ENCODE assay signal across 8 cellular contexts in the genomic region with DNA sequence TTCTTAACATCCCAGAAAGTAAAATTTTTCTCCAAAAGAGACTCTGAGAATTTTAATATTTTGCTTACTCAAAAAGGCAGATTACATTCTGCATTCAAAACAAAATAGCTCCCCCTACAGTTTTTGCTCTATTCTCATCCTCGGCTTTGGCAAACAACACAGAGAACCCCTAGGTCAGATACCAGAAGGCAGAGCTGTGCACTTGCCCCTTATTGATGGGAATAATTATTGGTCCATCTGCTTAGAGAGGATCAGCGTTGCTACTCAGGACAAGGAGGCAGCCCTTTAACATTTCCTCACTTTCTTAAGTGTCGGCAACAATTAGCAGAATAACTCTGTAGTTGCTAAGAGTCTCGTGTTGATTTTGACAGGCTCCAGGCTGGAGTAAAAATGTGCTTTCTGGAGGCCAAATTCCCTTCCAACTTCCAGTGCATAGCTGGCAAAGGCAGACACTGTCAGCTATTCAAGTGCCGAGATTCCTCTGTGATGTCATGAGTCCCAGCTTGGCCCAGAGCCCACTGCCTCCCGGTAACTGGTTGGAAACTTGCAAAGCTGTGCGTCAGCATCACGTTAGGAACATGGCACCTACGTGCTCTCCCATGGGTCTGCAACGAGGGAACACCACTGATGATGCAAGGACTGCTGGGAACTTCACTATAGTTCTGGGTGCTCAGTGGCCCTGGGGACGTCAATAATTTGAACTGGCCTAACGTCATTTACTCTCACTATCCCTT.
A peak's percentile ranks its signal among the peaks of the same experiment; 100 is the strongest.
DNase-seq lines count a peak whose midpoint lies in the region; ATAC-seq and TF ChIP-seq lines count a peak whose summit lies in the region.

No MANE protein-coding gene starts in this region.

- WGBS in spleen, 5 donors, result 52 to 70% (median 61%) methylated on average over 11 to 12 of the region's 12 CpGs

- H3K9me3 ChIP-seq in PC-9 (ENCODE audit: insufficient read depth, low read depth), result no peaks in the 10 kb centered on the region
- H3K9me3 ChIP-seq in osteoblast (ENCODE audit: low read depth, low read length), result no peaks in the 10 kb centered on the region
- H3K9me3 ChIP-seq in spleen, result peaks cover 0 to 8% (median 0%) of the 10 kb centered on the region in 8 donors

- H3K79me2 ChIP-seq in PC-9 (ENCODE audit: low read depth) (no peaks in the 10 kb centered on the region), osteoblast (ENCODE audit: insufficient read depth, low read length) (no peaks in the 10 kb centered on the region)

- intact Hi-C loops in PC-9 (cut with micrococcal nuclease; ENCODE audit: unreplicated experiment), result loop anchor here (5.0 to 10.0 kb wide), 2 partner anchors 486 to 638 kb away; a partner anchor contains a TSS
- intact Hi-C loops in spleen (cut with DNase I; ENCODE audit: low total_unique reads), result loop anchor here (10.0 kb wide), 1 partner anchor 486 kb away; a partner anchor contains a TSS

- no peaks in the 10 kb centered on the region for H3K27me3 ChIP-seq in PC-9 (ENCODE audit: insufficient read depth, low read depth)
- no peaks in the 10 kb centered on the region for H3K27me3 ChIP-seq in osteoblast (ENCODE audit: insufficient read depth, low read length)
- no peaks in the 10 kb centered on the region for H3K27me3 ChIP-seq in spleen (replicated peaks in 1 of 7)

- H3K36me3 ChIP-seq in PC-9 (ENCODE audit: low read depth) (no peaks in the 10 kb centered on the region), osteoblast (ENCODE audit: insufficient read depth, low read length) (no peaks in the 10 kb centered on the region), spleen (no peaks in the 10 kb centered on the region)

- H3K4me1 ChIP-seq in PC-9 (replicated peaks; ENCODE audit: insufficient read depth), result no peaks in the 10 kb centered on the region
- H3K4me1 ChIP-seq in osteoblast (ENCODE audit: insufficient read depth, low read length), result no peaks in the 10 kb centered on the region
- peaks cover 0 to 23% (median 6%) of the 10 kb centered on the region in 6 donors for H3K4me1 ChIP-seq in spleen

- H4K20me1 ChIP-seq in PC-9 (ENCODE audit: insufficient read depth) (no peaks in the 10 kb centered on the region), osteoblast (ENCODE audit: insufficient read depth, low read length) (no peaks in the 10 kb centered on the region)

- no peaks in the 10 kb centered on the region for H3F3A ChIP-seq in PC-9 (ENCODE audit: insufficient read depth, low read depth)

- TF ChIP-seq CTCF in PC-9 (conservative IDR thresholded peaks at IDR 0.05), result peak; percentile 52
- TF ChIP-seq CTCF in osteoblast (IDR thresholded peaks at IDR 0.05; ENCODE audit: extremely low read depth, low read depth, low read length), result peak; percentile 35
- TF ChIP-seq CTCF in spleen (IDR thresholded peaks at IDR 0.05 in 8 of 11, conservative IDR thresholded peaks at IDR 0.05 in 3 of 11), result peak in 5 of 11 experiments; percentile 31 to 52 (median 40)

- ATAC-seq in HG03039 (IDR thresholded peaks at IDR 0.05; ENCODE audit: unreplicated experiment), result no peak

- H3K4me3 ChIP-seq in PC-9 (no peak overlapping the region), osteoblast (ENCODE audit: insufficient read depth, low read length) (no peak overlapping the region), spleen (no peak overlapping the region)

- POLR2A ChIA-PET in PC-9 (lab: Charles Lee; ENCODE audit: unreplicated experiment), result no interaction called here

- CTCF ChIA-PET in PC-9 (lab: Charles Lee), result interaction anchor here (0.5 to 0.6 kb wide), 3 partner anchors 195 to 266 kb away, joined by 3 to 8 read pairs (median 4); no protein-coding TSS in a partner anchor

- no peak overlapping the region for H2AFZ ChIP-seq in PC-9
- no peak overlapping the region for H2AFZ ChIP-seq in osteoblast (ENCODE audit: low read length)

- no TSS peak for BruUV-seq in PC-9 (replicated peaks; lab: Mats Ljungman, UMichigan)

- no peak overlapping the region for H3K27ac ChIP-seq in PC-9
- H3K27ac ChIP-seq in osteoblast (ENCODE audit: low read depth, low read length), result no peak overlapping the region
- peak overlapping the region in 2 of 8 donors; percentile 29 to 42 for H3K27ac ChIP-seq in spleen

- no peaks in the 10 kb centered on the region for H3K9me2 ChIP-seq in PC-9 (ENCODE audit: insufficient read depth)

- no peak for TF ChIP-seq POLR2A in spleen (IDR thresholded peaks at IDR 0.05)

- H3K4me2 ChIP-seq in PC-9 (no peak overlapping the region), osteoblast (ENCODE audit: insufficient read depth, low read length) (no peak overlapping the region)

- DNase-seq in D341Med (ENCODE audit: low spot score) (peak; percentile 63), PC-9 (no peak), fibroblast of the conjunctiva (ENCODE audit: low read depth) (peak; percentile 41), osteoblast (ENCODE audit: insufficient read length, low spot score, missing footprints) (no peak), DMS114 treated with DMSO at 0.1 percent for 48 hours (lab: John Stamatoyannopoulos, UW; ENCODE audit: unreplicated experiment) (no peak), spleen (no peak)
- DNase-seq in activated naive CD4-positive, alpha-beta T cell treated with anti-CD3 and anti-CD28 coated beads, Interleukin-2, amount 50 U/mL, for 16 hours, result no peak

Comparison
In these comparisons a context has a peak if more than half of its experiments do, and no peak if none do; other contexts are left out.
1. DNase-seq: peak in D341Med (single experiment) and fibroblast of the conjunctiva (single experiment); none in PC-9 (0 of 2), osteoblast (single experiment), DMS114 treated with DMSO at 0.1 percent for 48 hours (single experiment), spleen (single experiment) and activated naive CD4-positive, alpha-beta T cell treated with anti-CD3 and anti-CD28 coated beads, Interleukin-2, amount 50 U/mL, for 16 hours (single experiment).